Comparison of ENCODE assay signal across 10 cellular contexts in the genomic region with DNA sequence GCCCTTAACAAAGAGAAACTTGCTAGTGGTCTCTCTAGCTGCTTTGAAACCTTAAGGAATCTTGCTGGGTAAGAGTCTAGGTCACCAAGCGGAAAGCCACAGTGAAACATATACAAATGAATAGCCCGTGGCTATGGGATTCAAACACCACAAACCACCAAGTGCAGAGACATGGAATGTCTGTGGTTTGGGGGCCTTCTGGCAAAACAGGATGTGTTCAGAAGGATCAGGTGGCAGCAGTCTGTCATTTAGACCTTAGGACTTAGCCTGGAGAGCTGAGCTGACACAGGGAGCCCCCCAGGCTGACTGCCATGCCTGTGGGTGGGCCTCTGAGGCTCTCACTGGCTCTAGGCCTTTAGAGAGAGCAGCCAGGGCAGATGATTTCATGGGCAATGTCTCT.
DNase-seq lines count a peak whose midpoint lies in the region; TF ChIP-seq lines count a peak whose summit lies in the region.
"Had no signal": no experiment of that assay in that cellular context is flagged by ENCODE, and none has a peak within 500 bp of the region (broad histone marks: within the 10 kb centered on the region; RNA-seq: fewer than 3 reads in every experiment).

No MANE protein-coding gene starts in this region.

- DNase-seq in AG10803 (ENCODE audit: low read depth) (peak; percentile 64), HFF-Myc (ENCODE audit: extremely low read depth, low read depth) (peak; percentile 83), SK-N-MC (ENCODE audit: low read depth, low spot score) (peak; percentile 86), iPS DF 19.7 (ENCODE audit: low read depth, low spot score) (peak; percentile 3), SK-N-SH (no peak), uterus (no peak), SHP77 (lab: John Stamatoyannopoulos, UW) (no peak), activated gamma-delta T cell (lab: John Stamatoyannopoulos, UW) (no peak)
- DNase-seq: activated CD4-positive, alpha-beta T cell treated with anti-CD3 and anti-CD28 coated beads, Interleukin-2, amount 50 U/mL, for 1 hour had no signal

- WGBS in SK-N-SH (ENCODE audit: low lambda C conversion rate), result 96% methylated on average over 2 of the region's 2 CpGs

- H3K9ac ChIP-seq in SK-N-MC (ENCODE audit: insufficient read length) (no peak overlapping the region), SK-N-SH (no peak overlapping the region)

- H3K9me3 ChIP-seq in SK-N-MC (ENCODE audit: low read depth, low read length) (no peaks in the 10 kb centered on the region), SK-N-SH (no peaks in the 10 kb centered on the region), uterus (no peaks in the 10 kb centered on the region)
- H3K9me3 ChIP-seq: suprapubic skin had no signal

- TF ChIP-seq RAD21 in SK-N-SH (IDR thresholded peaks at IDR 0.05; ENCODE audit: low read length), result no peak

- H3F3A ChIP-seq in SK-N-SH (replicated peaks; ENCODE audit: insufficient read depth), result no peaks in the 10 kb centered on the region

- peaks cover 0 to 18% of the 10 kb centered on the region in 2 experiments; a peak in 2 of 4 replicates for H3K4me1 ChIP-seq in SK-N-SH (ENCODE audit: control insufficient read depth in 1 of 2, insufficient read depth in 2 of 2, low read depth in 1 of 2, low read length in 1 of 2)
- no peaks in the 10 kb centered on the region for H3K4me1 ChIP-seq in uterus
- H3K4me1 ChIP-seq: suprapubic skin had no signal

- H3K36me3 ChIP-seq in SK-N-MC (ENCODE audit: insufficient read depth, low read length) (no peaks in the 10 kb centered on the region), SK-N-SH (replicated peaks in 1 of 2; ENCODE audit: control insufficient read depth in 1 of 2, insufficient read depth in 2 of 2, low read length in 1 of 2) (no peaks in the 10 kb centered on the region), uterus (no peaks in the 10 kb centered on the region)
- H3K36me3 ChIP-seq: suprapubic skin had no signal

- no peaks in the 10 kb centered on the region for H3K9me2 ChIP-seq in SK-N-SH

- H3K27ac ChIP-seq in SK-N-MC, result peak overlapping the region; percentile 86
- peak overlapping the region in 1 of 2 experiments; percentile 88; a peak in 2 of 4 replicates for H3K27ac ChIP-seq in SK-N-SH (ENCODE audit: low read depth in 2 of 2, low read length in 1 of 2)
- no peak overlapping the region for H3K27ac ChIP-seq in uterus
- H3K27ac ChIP-seq: suprapubic skin had no signal

- no peak for TF ChIP-seq POLR2A in uterus (IDR thresholded peaks at IDR 0.05)

- no peak for TF ChIP-seq EP300 in SK-N-SH (IDR thresholded peaks at IDR 0.05; ENCODE audit: borderline replicate concordance in 1 of 2, low read depth in 1 of 2, low read length in 1 of 2)

- H3K27me3 ChIP-seq in SK-N-SH (ENCODE audit: insufficient read depth) (no peaks in the 10 kb centered on the region), uterus (no peaks in the 10 kb centered on the region)
- H3K27me3 ChIP-seq: suprapubic skin had no signal

- no peaks in the 10 kb centered on the region for H3K79me2 ChIP-seq in SK-N-SH (ENCODE audit: insufficient read depth)

- intact Hi-C loops in uterus (cut with DNase I; ENCODE audit: low total_unique reads), result no loop called here

- no peak overlapping the region for H2AFZ ChIP-seq in SK-N-SH (ENCODE audit: low read depth)

- CTCF ChIA-PET in SK-N-SH (lab: Yijun Ruan, JAX), result interaction anchor here (0.6 to 1.1 kb wide), 2 partner anchors 12 to 1251 kb away, joined by 3 read pairs; no protein-coding TSS in a partner anchor

- POLR2A ChIA-PET in SK-N-SH (lab: Yijun Ruan, JAX), result no interaction called here

- no peak overlapping the region for H3K4me3 ChIP-seq in AG10803 (ENCODE audit: low read length)
- H3K4me3 ChIP-seq in HFF-Myc (replicated peaks; ENCODE audit: low read depth, low read length), result no peak overlapping the region
- H3K4me3 ChIP-seq in SK-N-MC, result peak overlapping the region; percentile 59; the same call in 1 of the 2 replicates
- no peak overlapping the region for H3K4me3 ChIP-seq in SK-N-SH (ENCODE audit: low read depth in 2 of 2, low read length in 1 of 2)
- H3K4me3 ChIP-seq in uterus, result no peak overlapping the region
- H3K4me3 ChIP-seq: suprapubic skin had no signal

- H4K20me1 ChIP-seq in SK-N-SH (ENCODE audit: insufficient read depth), result no peaks in the 10 kb centered on the region

- H3K4me2 ChIP-seq in SK-N-SH, result no peak overlapping the region

- TF ChIP-seq CTCF in AG10803 (conservative IDR thresholded peaks at IDR 0.05; ENCODE audit: low read length), result no peak
- no peak for TF ChIP-seq CTCF in HFF-Myc (IDR thresholded peaks at IDR 0.05; ENCODE audit: low read depth, low read length, missing control alignments)
- no peak for TF ChIP-seq CTCF in SK-N-SH (IDR thresholded peaks at IDR 0.05)
- no peak for TF ChIP-seq CTCF in uterus (IDR thresholded peaks at IDR 0.05)

TF ChIP-seq in SK-N-SH, 30 proteins besides CTCF, POLR2A, EP300 and RAD21:
- TF ChIP-seq CHD2 (IDR thresholded peaks at IDR 0.05; ENCODE audit: low read length, partially characterized antibody), result no peak
- no peak for TF ChIP-seq YY1 (IDR thresholded peaks at IDR 0.05; ENCODE audit: low read depth)
- no peak for TF ChIP-seq MAX (IDR thresholded peaks at IDR 0.05; ENCODE audit: low read depth)
- no peak for TF ChIP-seq SIN3A (IDR thresholded peaks at IDR 0.05; ENCODE audit: borderline replicate concordance, low read depth, low read length)
- no peak for TF ChIP-seq TAF1 (IDR thresholded peaks at IDR 0.05; ENCODE audit: borderline replicate concordance, low read depth, low read length)
- TF ChIP-seq FOXM1 (IDR thresholded peaks at IDR 0.05; ENCODE audit: low read depth), result no peak
- TF ChIP-seq TCF12 (IDR thresholded peaks at IDR 0.05), result no peak
- TF ChIP-seq, protein P1, sequence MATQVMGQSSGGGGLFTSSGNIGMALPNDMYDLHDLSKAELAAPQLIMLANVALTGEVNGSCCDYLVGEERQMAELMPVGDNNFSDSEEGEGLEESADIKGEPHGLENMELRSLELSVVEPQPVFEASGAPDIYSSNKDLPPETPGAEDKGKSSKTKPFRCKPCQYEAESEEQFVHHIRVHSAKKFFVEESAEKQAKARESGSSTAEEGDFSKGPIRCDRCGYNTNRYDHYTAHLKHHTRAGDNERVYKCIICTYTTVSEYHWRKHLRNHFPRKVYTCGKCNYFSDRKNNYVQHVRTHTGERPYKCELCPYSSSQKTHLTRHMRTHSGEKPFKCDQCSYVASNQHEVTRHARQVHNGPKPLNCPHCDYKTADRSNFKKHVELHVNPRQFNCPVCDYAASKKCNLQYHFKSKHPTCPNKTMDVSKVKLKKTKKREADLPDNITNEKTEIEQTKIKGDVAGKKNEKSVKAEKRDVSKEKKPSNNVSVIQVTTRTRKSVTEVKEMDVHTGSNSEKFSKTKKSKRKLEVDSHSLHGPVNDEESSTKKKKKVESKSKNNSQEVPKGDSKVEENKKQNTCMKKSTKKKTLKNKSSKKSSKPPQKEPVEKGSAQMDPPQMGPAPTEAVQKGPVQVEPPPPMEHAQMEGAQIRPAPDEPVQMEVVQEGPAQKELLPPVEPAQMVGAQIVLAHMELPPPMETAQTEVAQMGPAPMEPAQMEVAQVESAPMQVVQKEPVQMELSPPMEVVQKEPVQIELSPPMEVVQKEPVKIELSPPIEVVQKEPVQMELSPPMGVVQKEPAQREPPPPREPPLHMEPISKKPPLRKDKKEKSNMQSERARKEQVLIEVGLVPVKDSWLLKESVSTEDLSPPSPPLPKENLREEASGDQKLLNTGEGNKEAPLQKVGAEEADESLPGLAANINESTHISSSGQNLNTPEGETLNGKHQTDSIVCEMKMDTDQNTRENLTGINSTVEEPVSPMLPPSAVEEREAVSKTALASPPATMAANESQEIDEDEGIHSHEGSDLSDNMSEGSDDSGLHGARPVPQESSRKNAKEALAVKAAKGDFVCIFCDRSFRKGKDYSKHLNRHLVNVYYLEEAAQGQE (IDR thresholded peaks at IDR 0.05; ENCODE audit: low read depth, low read length), result no peak
- no peak for TF ChIP-seq SMC3 (IDR thresholded peaks at IDR 0.05; ENCODE audit: low read depth, low read length)
- TF ChIP-seq MEF2A (IDR thresholded peaks at IDR 0.05; ENCODE audit: borderline replicate concordance, low read depth), result no peak

Comparison
In these comparisons a context has a peak if more than half of its experiments do, and no peak if none do; other contexts are left out.
1. DNase-seq: peak in AG10803 (single experiment), HFF-Myc (single experiment), SK-N-MC (single experiment) and iPS DF 19.7 (single experiment); none in SK-N-SH (single experiment), uterus (0 of 2), SHP77 (0 of 2) and activated gamma-delta T cell (single experiment).